In genomic region chr19:1282588-1283206, GRCh38 we compare ENCODE assay signal across 24 cellular contexts. TPM values are rescaled to one million over a fixed set of nuclear protein-coding genes. Genes with fewer than 3 reads are reported as not detected.
"Had no signal": no experiment of that assay in that cellular context is flagged by ENCODE, and none has a peak within 500 bp of the region (broad histone marks: within the 10 kb centered on the region; RNA-seq: fewer than 3 reads in every experiment).

No MANE protein-coding gene starts in this region.

- H3K36me3 Mint-ChIP-seq: type B pancreatic cell had no signal

- ATAC-seq: activated CD8-positive, alpha-beta T cell treated with anti-CD3 and anti-CD28 coated beads for 36 hours; activated T-helper 17 cell treated with anti-CD3 and anti-CD28 coated beads, Interleukin-2, amount 50 U/mL, for 72 hours; lower lobe of right lung had no signal

- H3K9me3 Mint-ChIP-seq: activated CD4-positive, alpha-beta T cell treated with anti-CD3 and anti-CD28 coated beads, Interleukin-2, amount 10 ng/mL, durations not matched to agents 24 days and 14 days; activated CD8-positive, alpha-beta T cell treated with anti-CD3 and anti-CD28 coated beads for 36 hours; activated T-helper 17 cell treated with anti-CD3 and anti-CD28 coated beads, Interleukin-2, amount 50 U/mL, for 72 hours; mesothelial cell of epicardium; nephron progenitor cell; type B pancreatic cell had no signal

- H3K27ac ChIP-seq: brain microvascular endothelial cell, lower lobe of right lung, right atrium auricular region, skin epidermis, stomach had no signal

- FAIRE-seq: colon, endometrium, islet of Langerhans had no signal

- H3K27ac Mint-ChIP-seq: activated CD4-positive, alpha-beta T cell treated with anti-CD3 and anti-CD28 coated beads, Interleukin-2, amount 10 ng/mL, durations not matched to agents 24 days and 14 days; activated CD8-positive, alpha-beta T cell treated with anti-CD3 and anti-CD28 coated beads for 36 hours; activated T-helper 17 cell treated with anti-CD3 and anti-CD28 coated beads, Interleukin-2, amount 50 U/mL, for 72 hours; mesothelial cell of epicardium; nephron progenitor cell; progenitor cell of endocrine pancreas; type B pancreatic cell had no signal

- H3K4me3 ChIP-seq: lower lobe of right lung, right atrium auricular region, skin epidermis, stomach had no signal

- H3K4me1 Mint-ChIP-seq: activated T-helper 17 cell treated with anti-CD3 and anti-CD28 coated beads, Interleukin-2, amount 50 U/mL, for 72 hours had no signal

- H3K4me3 Mint-ChIP-seq: activated CD4-positive, alpha-beta T cell treated with anti-CD3 and anti-CD28 coated beads, Interleukin-2, amount 10 ng/mL, durations not matched to agents 24 days and 14 days; activated CD8-positive, alpha-beta T cell treated with anti-CD3 and anti-CD28 coated beads for 36 hours; activated T-helper 17 cell treated with anti-CD3 and anti-CD28 coated beads, Interleukin-2, amount 50 U/mL, for 72 hours; mesothelial cell of epicardium; nephron progenitor cell; type B pancreatic cell had no signal

- H3K9me3 ChIP-seq: lower lobe of right lung, right atrium auricular region, stomach had no signal

- DNase-seq: activated CD4-positive, alpha-beta T cell treated with anti-CD3 and anti-CD28 coated beads, Interleukin-2, amount 10 ng/mL, durations not matched to agents 24 days and 14 days; activated naive CD4-positive, alpha-beta T cell treated with Interleukin-2 at 50 U/mL for 16 hours; activated T-cell treated with anti-CD3 and anti-CD28 coated beads, Interleukin-2, amount 50 U/mL, for 1 hour; aorta; brain microvascular endothelial cell; central memory CD4-positive, alpha-beta T cell; erythroblast; foreskin melanocyte; hippocampal formation; lower lobe of right lung; nephron progenitor cell; stimulated activated CD4-positive, alpha-beta T cell treated with anti-CD3 and anti-CD28 coated beads, Interleukin-4, amount 100 ng/mL, for 1 hour; stomach had no signal

RNA-seq across cellular contexts. Expression of gene EFNA2, which starts 3.0 kb away (rescaled TPM):
- total RNA-seq: activated CD4-positive, alpha-beta T cell treated with anti-CD3 and anti-CD28 coated beads, Interleukin-2, amount 10 ng/mL, durations not matched to agents 24 days and 14 days; activated CD8-positive, alpha-beta T cell treated with anti-CD3 and anti-CD28 coated beads for 36 hours; activated T-helper 17 cell treated with anti-CD3 and anti-CD28 coated beads, Interleukin-2, amount 50 U/mL, for 72 hours; aorta; lower lobe of right lung; omental fat pad; right atrium auricular region had no signal
